ENCODE assay signal across 1 cellular context in the genomic region with DNA sequence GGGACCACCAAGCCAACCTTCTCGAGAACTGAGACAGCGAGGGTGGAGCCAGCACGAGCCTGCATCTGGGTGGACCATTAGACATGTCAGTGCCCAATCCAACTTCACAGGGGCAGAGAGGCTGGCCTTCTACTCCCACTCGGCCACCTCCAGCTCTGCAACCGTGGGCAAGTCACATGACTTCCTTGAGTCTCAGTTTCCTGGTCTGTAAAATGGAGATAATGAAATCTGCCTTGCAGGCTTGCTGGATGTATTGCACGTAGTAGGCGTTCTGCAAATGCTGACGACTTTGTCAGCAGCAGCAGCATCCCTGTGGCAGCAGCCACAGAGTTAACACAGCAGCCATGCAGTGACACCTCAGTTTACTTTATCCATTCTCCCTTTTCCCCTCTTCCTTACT.
TF ChIP-seq lines count a peak whose summit lies in the region.

No MANE protein-coding gene starts in this region.

TF ChIP-seq in A549, 52 proteins besides CTCF, POLR2A, EP300 and RAD21 (continued from another document):
- TF ChIP-seq, protein P1, sequence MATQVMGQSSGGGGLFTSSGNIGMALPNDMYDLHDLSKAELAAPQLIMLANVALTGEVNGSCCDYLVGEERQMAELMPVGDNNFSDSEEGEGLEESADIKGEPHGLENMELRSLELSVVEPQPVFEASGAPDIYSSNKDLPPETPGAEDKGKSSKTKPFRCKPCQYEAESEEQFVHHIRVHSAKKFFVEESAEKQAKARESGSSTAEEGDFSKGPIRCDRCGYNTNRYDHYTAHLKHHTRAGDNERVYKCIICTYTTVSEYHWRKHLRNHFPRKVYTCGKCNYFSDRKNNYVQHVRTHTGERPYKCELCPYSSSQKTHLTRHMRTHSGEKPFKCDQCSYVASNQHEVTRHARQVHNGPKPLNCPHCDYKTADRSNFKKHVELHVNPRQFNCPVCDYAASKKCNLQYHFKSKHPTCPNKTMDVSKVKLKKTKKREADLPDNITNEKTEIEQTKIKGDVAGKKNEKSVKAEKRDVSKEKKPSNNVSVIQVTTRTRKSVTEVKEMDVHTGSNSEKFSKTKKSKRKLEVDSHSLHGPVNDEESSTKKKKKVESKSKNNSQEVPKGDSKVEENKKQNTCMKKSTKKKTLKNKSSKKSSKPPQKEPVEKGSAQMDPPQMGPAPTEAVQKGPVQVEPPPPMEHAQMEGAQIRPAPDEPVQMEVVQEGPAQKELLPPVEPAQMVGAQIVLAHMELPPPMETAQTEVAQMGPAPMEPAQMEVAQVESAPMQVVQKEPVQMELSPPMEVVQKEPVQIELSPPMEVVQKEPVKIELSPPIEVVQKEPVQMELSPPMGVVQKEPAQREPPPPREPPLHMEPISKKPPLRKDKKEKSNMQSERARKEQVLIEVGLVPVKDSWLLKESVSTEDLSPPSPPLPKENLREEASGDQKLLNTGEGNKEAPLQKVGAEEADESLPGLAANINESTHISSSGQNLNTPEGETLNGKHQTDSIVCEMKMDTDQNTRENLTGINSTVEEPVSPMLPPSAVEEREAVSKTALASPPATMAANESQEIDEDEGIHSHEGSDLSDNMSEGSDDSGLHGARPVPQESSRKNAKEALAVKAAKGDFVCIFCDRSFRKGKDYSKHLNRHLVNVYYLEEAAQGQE (IDR thresholded peaks at IDR 0.05) = no peak
- TF ChIP-seq RNF2 (IDR thresholded peaks at IDR 0.05; ENCODE audit: borderline replicate concordance, low read depth) (no peak), PHF8 (IDR thresholded peaks at IDR 0.05; ENCODE audit: borderline replicate concordance, low read depth) (no peak), JUNB (IDR thresholded peaks at IDR 0.05) (no peak), CEBPB (IDR thresholded peaks at IDR 0.05) (no peak), MYC (IDR thresholded peaks at IDR 0.05; ENCODE audit: borderline replicate concordance, low read length) (no peak), HOXB13 (CRISPR knock-in tag; IDR thresholded peaks at IDR 0.05; ENCODE audit: low read depth) (no peak), NR3C1 (IDR thresholded peaks at IDR 0.05) (no peak), ESRRA (IDR thresholded peaks at IDR 0.05; ENCODE audit: borderline replicate concordance, low read length) (no peak), ZSCAN20 (CRISPR knock-in tag; IDR thresholded peaks at IDR 0.05) (no peak)
- TF ChIP-seq, protein P2, sequence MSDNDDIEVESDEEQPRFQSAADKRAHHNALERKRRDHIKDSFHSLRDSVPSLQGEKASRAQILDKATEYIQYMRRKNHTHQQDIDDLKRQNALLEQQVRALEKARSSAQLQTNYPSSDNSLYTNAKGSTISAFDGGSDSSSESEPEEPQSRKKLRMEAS (IDR thresholded peaks at IDR 0.05) = no peak
